20 cellular contexts compared by ENCODE assay signal in the genomic region with DNA sequence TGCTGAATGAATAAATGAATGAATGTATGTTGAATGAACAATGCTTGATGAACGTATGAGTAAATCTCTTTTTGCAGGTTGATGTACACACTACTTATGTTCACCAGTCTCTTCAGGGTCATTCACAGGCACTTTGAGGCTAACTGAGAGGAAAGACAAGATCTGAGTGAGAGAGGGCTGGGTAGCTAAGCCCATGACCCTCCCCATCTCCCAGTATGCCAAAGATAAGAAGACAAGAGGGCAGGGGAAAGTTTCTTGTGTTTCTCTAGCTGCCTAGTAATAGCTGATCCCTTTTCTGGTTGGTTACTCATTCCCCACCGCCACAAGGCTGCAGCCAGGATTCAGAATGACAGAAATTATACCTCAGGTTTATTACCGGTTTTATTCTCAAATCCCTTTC.
DNase-seq lines count a peak whose midpoint lies in the region; ATAC-seq, FAIRE-seq and TF ChIP-seq lines count a peak whose summit lies in the region.
"Had no signal": no experiment of that assay in that cellular context is flagged by ENCODE, and none has a peak within 500 bp of the region (broad histone marks: within the 10 kb centered on the region; RNA-seq: fewer than 3 reads in every experiment).

No MANE protein-coding gene starts in this region.

- peak; percentile 30 for ATAC-seq in activated CD4-positive, alpha-beta T cell treated with anti-CD3 and anti-CD28 coated beads for 36 hours
- peak; percentile 40 for ATAC-seq in stimulated activated naive CD8-positive, alpha-beta T cell treated with anti-CD3 and anti-CD28 coated beads, Interleukin-15, Interleukin-2, amounts not matched to agents 100 U/mL and 50 U/mL, for 24 hours
- no peak for ATAC-seq in stimulated activated naive CD8-positive, alpha-beta T cell treated with anti-CD3 and anti-CD28 coated beads, Interleukin-15, amount 100 ng/mL, for 72 hours
- ATAC-seq in GM18907 (IDR thresholded peaks at IDR 0.05; ENCODE audit: unreplicated experiment) (no peak), GM18861 (IDR thresholded peaks at IDR 0.05; ENCODE audit: unreplicated experiment) (no peak)

- peaks cover 3% of the 10 kb centered on the region for H3K4me1 Mint-ChIP-seq in activated CD4-positive, alpha-beta T cell treated with anti-CD3 and anti-CD28 coated beads for 36 hours
- H3K4me1 Mint-ChIP-seq in stimulated activated naive CD8-positive, alpha-beta T cell treated with anti-CD3 and anti-CD28 coated beads, Interleukin-15, amount 100 ng/mL, for 72 hours, result no peaks in the 10 kb centered on the region

- H3K27me3 Mint-ChIP-seq in activated CD4-positive, alpha-beta T cell treated with anti-CD3 and anti-CD28 coated beads for 36 hours, result peaks cover 21% of the 10 kb centered on the region
- H3K27me3 Mint-ChIP-seq in stimulated activated naive CD8-positive, alpha-beta T cell treated with anti-CD3 and anti-CD28 coated beads, Interleukin-15, amount 100 ng/mL, for 72 hours, result peaks cover 30% of the 10 kb centered on the region

- TF ChIP-seq POLR2A in GM12891 (IDR thresholded peaks at IDR 0.05; ENCODE audit: low read depth, low read length), result no peak

- no peak overlapping the region for H3K4me3 ChIP-seq in bronchial epithelial cell (ENCODE audit: low read depth, low read length)
- H3K4me3 ChIP-seq: BLaER1, Peyer's patch had no signal

- CTCF ChIA-PET in activated CD4-positive, alpha-beta T cell treated with anti-CD3 and anti-CD28 coated beads for 36 hours (lab: Charles Lee), result interaction anchor here (0.7 to 3.8 kb wide), 5 partner anchors 15 to 199 kb away, joined by 3 to 71 read pairs (median 4); a partner anchor contains a TSS

- H3K9me3 Mint-ChIP-seq in activated CD4-positive, alpha-beta T cell treated with anti-CD3 and anti-CD28 coated beads for 36 hours (ENCODE audit: low read depth), result peaks cover 6% of the 10 kb centered on the region
- peaks cover 5 to 8% of the 10 kb centered on the region in 2 donors for H3K9me3 Mint-ChIP-seq in stimulated activated naive CD8-positive, alpha-beta T cell treated with anti-CD3 and anti-CD28 coated beads, Interleukin-15, amount 100 ng/mL, for 72 hours
- H3K9me3 Mint-ChIP-seq: CD4-positive, alpha-beta T cell had no signal

- peak; percentile 33 for DNase-seq in activated CD4-positive, alpha-beta T cell treated with anti-CD3 and anti-CD28 coated beads for 36 hours
- no peak for DNase-seq in activated CD4-positive, alpha-beta T cell treated with anti-CD3 and anti-CD28 coated beads for 1 hour
- DNase-seq in stimulated activated naive CD8-positive, alpha-beta T cell treated with anti-CD3 and anti-CD28 coated beads, Interleukin-15, Interleukin-2, amounts not matched to agents 100 U/mL and 50 U/mL, for 24 hours, result no peak
- DNase-seq in stimulated activated naive CD8-positive, alpha-beta T cell treated with anti-CD3 and anti-CD28 coated beads, Interleukin-15, amount 100 ng/mL, for 72 hours, result no peak
- peak; percentile 30 for DNase-seq in bronchial epithelial cell (ENCODE audit: low read depth)
- no peak for DNase-seq in GM12891 (ENCODE audit: insufficient read length, low spot score)
- DNase-seq: ACHN; CD4-positive, alpha-beta T cell; COR-L47; DMS79; H9; KG1; NCI-H1092; NCI-H1436; NCI-H1930; NCI-H748 treated with DMSO at 0.1 percent for 48 hours; Peyer's patch had no signal

- FAIRE-seq in bronchial epithelial cell (lab: Jason Lieb, UNC), result no peak
- FAIRE-seq in GM12891 (lab: Jason Lieb, UNC), result no peak

- intact Hi-C loops in activated CD4-positive, alpha-beta T cell treated with anti-CD3 and anti-CD28 coated beads for 36 hours (cut with DNase I, micrococcal nuclease), result loop anchor here (5.0 kb wide), 4 partner anchors 256 to 866 kb away; a partner anchor contains a TSS

- peaks cover 1% of the 10 kb centered on the region for H3K27me3 ChIP-seq in bronchial epithelial cell (ENCODE audit: control insufficient read depth, insufficient read depth, low read length)
- H3K27me3 ChIP-seq: BLaER1, Peyer's patch had no signal

- no peak overlapping the region for H3K27ac Mint-ChIP-seq in activated CD4-positive, alpha-beta T cell treated with anti-CD3 and anti-CD28 coated beads for 36 hours
- no peak overlapping the region for H3K27ac Mint-ChIP-seq in stimulated activated naive CD8-positive, alpha-beta T cell treated with anti-CD3 and anti-CD28 coated beads, Interleukin-15, amount 100 ng/mL, for 72 hours
- H3K27ac Mint-ChIP-seq: CD4-positive, alpha-beta T cell; H9 had no signal

- POLR2A ChIA-PET in activated CD4-positive, alpha-beta T cell treated with anti-CD3 and anti-CD28 coated beads for 36 hours (lab: Charles Lee), result interaction anchor here (0.6 kb wide), 1 partner anchor 13 kb away, joined by 5 read pairs; no protein-coding TSS in a partner anchor

- TF ChIP-seq CTCF in bronchial epithelial cell (IDR thresholded peaks at IDR 0.05; ENCODE audit: insufficient read depth, low read length, severe bottlenecking), result no peak

- H3K36me3 ChIP-seq in bronchial epithelial cell (ENCODE audit: control insufficient read depth, insufficient read depth, low read length), result no peaks in the 10 kb centered on the region
- H3K36me3 ChIP-seq: BLaER1, Peyer's patch had no signal

- peaks cover 5% of the 10 kb centered on the region for H3K36me3 Mint-ChIP-seq in activated CD4-positive, alpha-beta T cell treated with anti-CD3 and anti-CD28 coated beads for 36 hours (ENCODE audit: low read depth)

- no peak overlapping the region for H3K4me3 Mint-ChIP-seq in activated CD4-positive, alpha-beta T cell treated with anti-CD3 and anti-CD28 coated beads for 36 hours
- no peak overlapping the region for H3K4me3 Mint-ChIP-seq in stimulated activated naive CD8-positive, alpha-beta T cell treated with anti-CD3 and anti-CD28 coated beads, Interleukin-15, amount 100 ng/mL, for 72 hours
- H3K4me3 Mint-ChIP-seq: CD4-positive, alpha-beta T cell; H9 had no signal

TF ChIP-seq in GM12891, 5 proteins besides CTCF, POLR2A, EP300 and RAD21:
- no peak for TF ChIP-seq TAF1 (IDR thresholded peaks at IDR 0.05; ENCODE audit: low read depth, low read length)
- no peak for TF ChIP-seq PAX5 (IDR thresholded peaks at IDR 0.05; ENCODE audit: insufficient read depth, low read length, severe bottlenecking)
- no peak for TF ChIP-seq POLR2AphosphoS5 (IDR thresholded peaks at IDR 0.05; ENCODE audit: low read depth, low read length)
- TF ChIP-seq SPI1 (IDR thresholded peaks at IDR 0.05; ENCODE audit: low read depth, low read length), result no peak
- TF ChIP-seq POU2F2 (IDR thresholded peaks at IDR 0.05; ENCODE audit: low read depth, low read length), result no peak

Comparison
In these comparisons a context has a peak if more than half of its experiments do, and no peak if none do; other contexts are left out.
1. ATAC-seq: peak in activated CD4-positive, alpha-beta T cell treated with anti-CD3 and anti-CD28 coated beads for 36 hours (single experiment) and stimulated activated naive CD8-positive, alpha-beta T cell treated with anti-CD3 and anti-CD28 coated beads, Interleukin-15, Interleukin-2, amounts not matched to agents 100 U/mL and 50 U/mL, for 24 hours (single experiment); none in stimulated activated naive CD8-positive, alpha-beta T cell treated with anti-CD3 and anti-CD28 coated beads, Interleukin-15, amount 100 ng/mL, for 72 hours (single experiment), GM18907 (single experiment) and GM18861 (single experiment).
2. DNase-seq: peak in activated CD4-positive, alpha-beta T cell treated with anti-CD3 and anti-CD28 coated beads for 36 hours (single experiment) and bronchial epithelial cell (single experiment); none in activated CD4-positive, alpha-beta T cell treated with anti-CD3 and anti-CD28 coated beads for 1 hour (single experiment), stimulated activated naive CD8-positive, alpha-beta T cell treated with anti-CD3 and anti-CD28 coated beads, Interleukin-15, Interleukin-2, amounts not matched to agents 100 U/mL and 50 U/mL, for 24 hours (single experiment), stimulated activated naive CD8-positive, alpha-beta T cell treated with anti-CD3 and anti-CD28 coated beads, Interleukin-15, amount 100 ng/mL, for 72 hours (0 of 2) and GM12891 (single experiment).